ENCODE assay signal across 8 cellular contexts in genomic region chr4:36385951-36386561, GRCh38.
DNase-seq lines count a peak whose midpoint lies in the region; ATAC-seq and TF ChIP-seq lines count a peak whose summit lies in the region.

No MANE protein-coding gene starts in this region.

- no peaks in the 10 kb centered on the region for H3K27me3 ChIP-seq in GM23248 (replicated peaks; ENCODE audit: insufficient read depth)

- no peaks in the 10 kb centered on the region for H3K36me3 Mint-ChIP-seq in activated naive CD4-positive, alpha-beta T cell treated with anti-CD3 and anti-CD28 coated beads, Interleukin-2, amount 50 U/mL, for 24 hours

- H3K9ac ChIP-seq in GM23248, result no peak overlapping the region

- no peaks in the 10 kb centered on the region for H3K9me3 Mint-ChIP-seq in activated naive CD4-positive, alpha-beta T cell treated with anti-CD3 and anti-CD28 coated beads, Interleukin-2, amount 50 U/mL, for 24 hours

- H3K4me1 Mint-ChIP-seq in activated naive CD4-positive, alpha-beta T cell treated with anti-CD3 and anti-CD28 coated beads, Interleukin-2, amount 50 U/mL, for 24 hours, result peaks cover 51% of the 10 kb centered on the region

- 6 to 8% methylated on average over 5 of the region's 5 CpGs for WGBS in GM23248 (ENCODE audit: low coverage in 1 of 2, low lambda C conversion rate in 2 of 2, missing lambda C conversion rate in 2 of 2), 2 experiments
- WGBS in lower leg skin, 2 donors, result 50% methylated on average over 5 of the region's 5 CpGs

- no peak for TF ChIP-seq POLR2A in lower leg skin (IDR thresholded peaks at IDR 0.05)

- H3F3A ChIP-seq in GM23248 (ENCODE audit: insufficient read depth), result no peaks in the 10 kb centered on the region

- H3K4me2 ChIP-seq in GM23248 (ENCODE audit: unreplicated experiment), result no peak overlapping the region

- H3K4me3 ChIP-seq in GM23248, result no peak overlapping the region
- no peak overlapping the region for H3K4me3 ChIP-seq in lower leg skin (ENCODE audit: low read depth, poor library complexity, severe bottlenecking)
- no peak overlapping the region for H3K4me3 ChIP-seq in coronary artery

- H3K9me2 ChIP-seq in GM23248 (ENCODE audit: insufficient read depth), result no peaks in the 10 kb centered on the region

- H3K4me3 Mint-ChIP-seq in activated naive CD4-positive, alpha-beta T cell treated with anti-CD3 and anti-CD28 coated beads, Interleukin-2, amount 50 U/mL, for 24 hours, result peak overlapping the region; percentile 38

- H3K27ac ChIP-seq in GM23248, result no peak overlapping the region
- no peak overlapping the region for H3K27ac ChIP-seq in coronary artery

- in situ Hi-C loops in GM23248 (cut with MboI), result no loop called here

- H3K27ac Mint-ChIP-seq in activated naive CD4-positive, alpha-beta T cell treated with anti-CD3 and anti-CD28 coated beads, Interleukin-2, amount 50 U/mL, for 24 hours, result peak overlapping the region; percentile 83

- TF ChIP-seq CTCF in lower leg skin (IDR thresholded peaks at IDR 0.05) (no peak), coronary artery (IDR thresholded peaks at IDR 0.05) (no peak)

- H3K9me3 ChIP-seq in GM23248 (ENCODE audit: low read depth), result no peaks in the 10 kb centered on the region

- no peaks in the 10 kb centered on the region for H3K36me3 ChIP-seq in GM23248 (ENCODE audit: low read depth)

- intact Hi-C loops in lower leg skin (cut with DNase I; ENCODE audit: low total_unique reads), result no loop called here

- no peaks in the 10 kb centered on the region for H3K27me3 Mint-ChIP-seq in activated naive CD4-positive, alpha-beta T cell treated with anti-CD3 and anti-CD28 coated beads, Interleukin-2, amount 50 U/mL, for 24 hours

- ATAC-seq in GM18517 (IDR thresholded peaks at IDR 0.05; ENCODE audit: unreplicated experiment) (peak; percentile 88), GM21723 (IDR thresholded peaks at IDR 0.05; ENCODE audit: unreplicated experiment) (peak; percentile 87)

- H4K20me1 ChIP-seq in GM23248 (ENCODE audit: insufficient read depth), result no peaks in the 10 kb centered on the region

- no peak overlapping the region for H2AFZ ChIP-seq in GM23248

- H3K79me2 ChIP-seq in GM23248 (ENCODE audit: insufficient read depth), result no peaks in the 10 kb centered on the region

- H3K4me1 ChIP-seq in GM23248 (ENCODE audit: insufficient read depth), result no peaks in the 10 kb centered on the region

- DNase-seq in Kasumi-1 (lab: John Stamatoyannopoulos, UW) (peak; percentile 89 to 91), GM23248 (no peak), lower leg skin (ENCODE audit: low spot score in 2 of 2) (no peak), coronary artery (ENCODE audit: low spot score) (no peak), occipital lobe (lab: John Stamatoyannopoulos, UW) (no peak)

Comparison
In these comparisons a context has a peak if more than half of its experiments do, and no peak if none do; other contexts are left out.
1. DNase-seq: peak in Kasumi-1 (2 of 2); none in GM23248 (single experiment), lower leg skin (0 of 2), coronary artery (single experiment) and occipital lobe (single experiment).